Comparison of ENCODE assay signal across 1 cellular context in the genomic region with DNA sequence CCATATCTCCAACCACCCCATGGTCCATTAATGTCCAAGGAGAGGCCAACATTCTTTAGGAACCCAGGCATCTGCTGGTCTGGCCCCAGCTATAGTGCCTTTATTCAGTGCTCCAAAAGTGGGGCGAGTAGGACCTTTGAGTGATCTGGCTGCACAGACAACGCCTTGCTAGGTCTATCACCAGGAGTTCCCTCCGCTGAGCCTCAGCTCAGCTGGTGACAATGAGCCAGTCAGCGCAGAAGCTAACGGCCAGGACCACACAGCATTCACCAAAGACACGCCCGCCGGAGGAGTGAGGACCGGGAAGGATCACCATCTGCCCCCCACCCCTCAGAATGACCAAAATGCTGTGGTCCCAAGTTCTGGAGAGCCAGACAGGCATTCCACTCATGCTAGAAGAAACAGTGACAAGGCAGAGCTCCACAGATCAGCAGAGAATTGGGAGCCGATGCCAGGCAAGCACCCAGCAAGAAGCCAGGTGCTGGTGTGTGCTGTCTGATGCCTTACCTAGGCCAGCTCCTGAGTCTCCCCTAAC.
TF ChIP-seq lines count a peak whose summit lies in the region.

No MANE protein-coding gene starts in this region.

TF ChIP-seq in IMR-90, 13 proteins besides CTCF, POLR2A, EP300 and RAD21 (continued from another document):
- no peak for TF ChIP-seq MXI1 (IDR thresholded peaks at IDR 0.05; ENCODE audit: borderline replicate concordance, low read depth, low read length)
- no peak for TF ChIP-seq RFX5 (IDR thresholded peaks at IDR 0.05; ENCODE audit: low read depth, low read length)
- TF ChIP-seq MAZ (IDR thresholded peaks at IDR 0.05; ENCODE audit: borderline replicate concordance, low read depth, low read length): no peak
- TF ChIP-seq, protein P1, sequence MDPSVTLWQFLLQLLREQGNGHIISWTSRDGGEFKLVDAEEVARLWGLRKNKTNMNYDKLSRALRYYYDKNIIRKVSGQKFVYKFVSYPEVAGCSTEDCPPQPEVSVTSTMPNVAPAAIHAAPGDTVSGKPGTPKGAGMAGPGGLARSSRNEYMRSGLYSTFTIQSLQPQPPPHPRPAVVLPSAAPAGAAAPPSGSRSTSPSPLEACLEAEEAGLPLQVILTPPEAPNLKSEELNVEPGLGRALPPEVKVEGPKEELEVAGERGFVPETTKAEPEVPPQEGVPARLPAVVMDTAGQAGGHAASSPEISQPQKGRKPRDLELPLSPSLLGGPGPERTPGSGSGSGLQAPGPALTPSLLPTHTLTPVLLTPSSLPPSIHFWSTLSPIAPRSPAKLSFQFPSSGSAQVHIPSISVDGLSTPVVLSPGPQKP (IDR thresholded peaks at IDR 0.05; ENCODE audit: borderline replicate concordance, low read depth, low read length): no peak
- no peak for TF ChIP-seq SMC3 (IDR thresholded peaks at IDR 0.05; ENCODE audit: low read depth, low read length)
- TF ChIP-seq BHLHE40 (IDR thresholded peaks at IDR 0.05; ENCODE audit: low read depth, low read length): no peak
- TF ChIP-seq CHD1 (IDR thresholded peaks at IDR 0.05; ENCODE audit: low read depth, low read length): no peak
